In the genomic region with DNA sequence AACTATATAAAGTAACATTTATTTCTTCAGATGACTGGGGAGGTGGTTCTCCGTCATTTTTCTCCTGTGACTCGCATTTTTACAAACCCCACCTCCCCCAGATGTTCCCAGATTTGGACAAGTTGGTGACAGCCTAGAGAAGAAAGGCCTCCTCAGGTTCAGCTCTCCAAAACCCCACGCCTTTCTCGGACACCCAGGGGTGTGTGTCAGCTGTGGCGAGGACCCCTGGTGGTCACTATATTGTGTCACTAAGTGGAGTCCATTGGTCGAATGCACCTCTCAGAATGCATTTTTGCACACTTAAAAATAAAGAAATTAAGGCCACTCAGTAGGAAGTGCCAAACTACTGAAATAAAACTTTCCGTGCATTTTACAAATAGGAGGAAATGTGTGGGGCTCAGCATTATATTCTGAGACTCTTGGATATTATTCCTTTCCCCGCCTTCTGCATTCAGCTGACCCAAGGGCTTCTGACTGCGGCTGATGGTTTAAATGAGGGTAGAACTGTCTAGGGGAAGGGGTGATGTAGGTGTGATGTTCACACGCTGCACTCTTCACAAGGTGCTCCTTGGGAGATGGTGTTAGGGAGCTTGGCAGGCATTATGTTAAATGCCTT, we compare ENCODE assay signal across 8 cellular contexts. TPM values are rescaled to one million over a fixed set of nuclear protein-coding genes. Genes with fewer than 3 reads are reported as not detected.
A peak's percentile ranks its signal among the peaks of the same experiment; 100 is the strongest.
DNase-seq lines count a peak whose midpoint lies in the region; FAIRE-seq and TF ChIP-seq lines count a peak whose summit lies in the region.

No MANE protein-coding gene starts in this region.

- H4K20me1 ChIP-seq in H1 (replicated peaks in 1 of 2; ENCODE audit: control insufficient read depth in 1 of 2, insufficient read depth in 2 of 2, low read length in 2 of 2) = no peaks in the 10 kb centered on the region

- H2BK120ac ChIP-seq in H1 (replicated peaks; ENCODE audit: low read depth, low read length) = no peak overlapping the region

- no peak overlapping the region for H3K23ac ChIP-seq in H1 (ENCODE audit: insufficient read length)

- DNase-seq in DMS114 treated with DMSO at 0.1 percent for 48 hours (lab: John Stamatoyannopoulos, UW; ENCODE audit: unreplicated experiment) (peak; percentile 3), HFF-Myc (ENCODE audit: extremely low read depth, low read depth) (peak; percentile 22), UCSD-AML1 (lab: John Stamatoyannopoulos, UW; ENCODE audit: unreplicated experiment) (peak; percentile 19), H1 (ENCODE audit: low read depth in 1 of 2, low spot score in 2 of 2) (peak in 1 of 2 experiments; percentile 52), HTR-8/SVneo (ENCODE audit: insufficient read length, low spot score) (no peak), NCI-H2081 treated with DMSO at 0.1 percent for 48 hours (lab: John Stamatoyannopoulos, UW) (no peak), OCI-M2 (lab: John Stamatoyannopoulos, UW; ENCODE audit: unreplicated experiment) (no peak)

- POLR2A ChIA-PET in H1 (lab: Charles Lee; ENCODE audit: partially characterized antibody) = no interaction called here

- H4K8ac ChIP-seq in H1 (ENCODE audit: extremely low read depth, insufficient read depth, low read length) = no peak overlapping the region

- H4K5ac ChIP-seq in H1 (ENCODE audit: insufficient read length, low read depth, low read length) = no peak overlapping the region

- no peak for TF ChIP-seq EP300 in H1 (IDR thresholded peaks at IDR 0.05; ENCODE audit: borderline replicate concordance in 1 of 2, low read depth in 2 of 2, low read length in 2 of 2)

- no peak overlapping the region for H3K27ac ChIP-seq in H1 (ENCODE audit: low read depth, low read length)
- peak overlapping the region; percentile 25 for H3K27ac ChIP-seq in neutrophil

- no peak overlapping the region for H2BK20ac ChIP-seq in H1 (ENCODE audit: low read length)

- no peak overlapping the region for H3K4me3 ChIP-seq in HFF-Myc (replicated peaks; ENCODE audit: low read depth, low read length)
- no peak overlapping the region for H3K4me3 ChIP-seq in H1 (ENCODE audit: extremely low read depth in 1 of 4, insufficient read depth in 2 of 4, low read depth in 3 of 4, low read length in 4 of 4)
- no peak overlapping the region for H3K4me3 ChIP-seq in neutrophil (ENCODE audit: low read depth in 1 of 2, low read length in 1 of 2)

- H3K36me3 ChIP-seq in H1 (ENCODE audit: control insufficient read depth in 2 of 4, insufficient read depth in 4 of 4, low read length in 3 of 4) (peaks cover 4 to 24% (median 17%) of the 10 kb centered on the region in 4 experiments), neutrophil (peaks cover 49% of the 10 kb centered on the region)

- no peak overlapping the region for H2BK5ac ChIP-seq in H1 (ENCODE audit: low read depth, low read length)

- no peaks in the 10 kb centered on the region for H3K23me2 ChIP-seq in H1 (ENCODE audit: low read depth, low read length)

- CTCF ChIA-PET in H1 (lab: Charles Lee; ENCODE audit: partially characterized antibody) = interaction anchor here (0.9 to 6.3 kb wide), 25 partner anchors 8 to 537 kb away, joined by 3 to 91 read pairs (median 5); partner anchors contain the start of genes ACO1 and RIGI

- H3K9ac ChIP-seq in H1 (replicated peaks in 1 of 4; ENCODE audit: extremely low read depth in 1 of 4, low read depth in 3 of 4, low read length in 3 of 4) = no peak overlapping the region

- no peak overlapping the region for H3K56ac ChIP-seq in H1 (replicated peaks; ENCODE audit: insufficient read length, low read depth, low read length)

- H3K27me3 ChIP-seq in H1 (replicated peaks in 1 of 4; ENCODE audit: control insufficient read depth in 3 of 4, extremely low read depth in 1 of 4, insufficient read depth in 3 of 4, low read length in 3 of 4) (peaks cover 0 to 1% (median 0%) of the 10 kb centered on the region in 4 experiments; a peak in 1 of 7 replicates), neutrophil (no peaks in the 10 kb centered on the region)

- H3K4me2 ChIP-seq in H1 (ENCODE audit: insufficient read depth in 1 of 2, low read depth in 2 of 2, low read length in 2 of 2) = no peak overlapping the region

- no peak overlapping the region for H3K18ac ChIP-seq in H1 (ENCODE audit: extremely low read depth, low read length)

- TF ChIP-seq RAD21 in H1 (IDR thresholded peaks at IDR 0.05 in 1 of 2, conservative IDR thresholded peaks at IDR 0.05 in 1 of 2; ENCODE audit: low read depth in 2 of 2, low read length in 2 of 2) = peak; percentile 47 to 49

- H2BK12ac ChIP-seq in H1 (ENCODE audit: low read depth, low read length) = no peak overlapping the region

- H3K9me3 ChIP-seq in H1 (ENCODE audit: insufficient read depth in 2 of 2, low read depth in 1 of 2, low read length in 1 of 2) = no peaks in the 10 kb centered on the region
- no peaks in the 10 kb centered on the region for H3K9me3 ChIP-seq in neutrophil

- no peaks in the 10 kb centered on the region for H3K4me1 ChIP-seq in H1 (replicated peaks in 1 of 4; ENCODE audit: control insufficient read depth in 3 of 4, insufficient read depth in 4 of 4, low read length in 3 of 4)
- H3K4me1 ChIP-seq in neutrophil (ENCODE audit: control insufficient read depth in 1 of 2, insufficient read depth in 1 of 2, low read depth in 1 of 2, low read length in 1 of 2) = no peaks in the 10 kb centered on the region

- no peak overlapping the region for H4K91ac ChIP-seq in H1 (replicated peaks; ENCODE audit: insufficient read length, low read length)

- no peak overlapping the region for H2AFZ ChIP-seq in H1 (ENCODE audit: low read length)

- no peaks in the 10 kb centered on the region for H3K79me2 ChIP-seq in H1 (ENCODE audit: control insufficient read depth in 1 of 2, insufficient read depth in 2 of 2, low read length in 2 of 2)

- H3K14ac ChIP-seq in H1 (ENCODE audit: insufficient read length) = no peak overlapping the region

- WGBS in H1 (ENCODE audit: extremely low coverage in 1 of 2, insufficient coverage in 1 of 2, insufficient read length in 1 of 2, insufficient replicate concordance in 2 of 2, low coverage in 1 of 2, low lambda C conversion rate in 2 of 2, missing lambda C conversion rate in 1 of 2), 2 experiments = 87% methylated on average over 10 of the region's 10 CpGs; no CpG with 5 or more reads in 1 of the 2 experiments

- no peaks in the 10 kb centered on the region for H3K79me1 ChIP-seq in H1 (ENCODE audit: low read depth, low read length)

- FAIRE-seq in H1 (lab: Jason Lieb, UNC) (no peak), HTR-8/SVneo (lab: Jason Lieb, UNC) (no peak)

- H2AK5ac ChIP-seq in H1 (ENCODE audit: low read depth, low read length) = no peak overlapping the region

- no peak overlapping the region for H2BK15ac ChIP-seq in H1 (ENCODE audit: low read length)

- TF ChIP-seq POLR2A in H1 (IDR thresholded peaks at IDR 0.05; ENCODE audit: control extremely low read depth in 1 of 2, low read depth in 2 of 2, low read length in 2 of 2) = no peak

- peak; percentile 66 for TF ChIP-seq CTCF in HFF-Myc (IDR thresholded peaks at IDR 0.05; ENCODE audit: low read depth, low read length, missing control alignments)
- peak; percentile 39 to 62 (median 52) for TF ChIP-seq CTCF in H1 (IDR thresholded peaks at IDR 0.05; ENCODE audit: control extremely low read depth in 1 of 3, insufficient read depth in 1 of 3, low read depth in 1 of 3, low read length in 3 of 3)
- TF ChIP-seq CTCF in neutrophil (IDR thresholded peaks at IDR 0.05) = no peak

- H3K4ac ChIP-seq in H1 (replicated peaks; ENCODE audit: insufficient read length, low read depth, low read length) = no peak overlapping the region

TF ChIP-seq in H1, 55 proteins besides CTCF, POLR2A, EP300 and RAD21:
- TF ChIP-seq RNF2 (IDR thresholded peaks at IDR 0.05; ENCODE audit: borderline replicate concordance, low read depth, low read length, missing control alignments, poor library complexity, severe bottlenecking) = no peak
- TF ChIP-seq HDAC2 (IDR thresholded peaks at IDR 0.05; ENCODE audit: borderline replicate concordance in 1 of 2, low read depth in 2 of 2, low read length in 2 of 2) = no peak; a peak in 1 of 4 replicates
- TF ChIP-seq TAF1 (IDR thresholded peaks at IDR 0.05; ENCODE audit: low read depth, low read length) = no peak
- no peak for TF ChIP-seq YY1 (IDR thresholded peaks at IDR 0.05; ENCODE audit: low read depth, low read length)
- peak; percentile 55; the same call in 1 of the 2 replicates for TF ChIP-seq BACH1 (IDR thresholded peaks at IDR 0.05; ENCODE audit: low read length)

RNA-seq across cellular contexts. Expression of gene ACO1, which starts 47.6 kb away (rescaled TPM):
- 45.4 and 49.8 TPM in 2 replicates for total RNA-seq in H1 (2021; fragmentation: NEBNext Ultra II Directional; extraction: Animal tissue kit (Norgen Biotek cat#: 25700))
- polyA plus RNA-seq in H1 (2011; rRNA removed) = 29.3 and 39.3 TPM in 2 replicates
- polyA plus RNA-seq in H1 (2011; cell fraction: cytosol; rRNA removed) = 38.9 TPM
- polyA plus RNA-seq in H1 (2011; cell fraction: nucleus; rRNA removed) = 26.6 TPM
- 42.3 to 46.9 TPM (median 43.8 TPM) in 4 replicates for polyA plus RNA-seq in H1 (2012, experiment 1 of 2)
- 9.1 TPM for polyA plus RNA-seq in H1 (2012, experiment 2 of 2)
- 33.5 TPM for polyA plus RNA-seq in H1 (2013, experiment 1 of 2)
- 32.2 TPM for polyA plus RNA-seq in H1 (2013, experiment 2 of 2)
- polyA minus RNA-seq in H1 (2011; rRNA and poly(A)+ RNA removed) = 59.1 and 87.4 TPM in 2 replicates
- polyA minus RNA-seq in H1 (2011; cell fraction: cytosol; rRNA and poly(A)+ RNA removed) = 18.2 TPM
- polyA minus RNA-seq in H1 (2011; cell fraction: nucleus; rRNA and poly(A)+ RNA removed) = 21.0 TPM

Comparison
In these comparisons a context has a peak if more than half of its experiments do, and no peak if none do; other contexts are left out.
1. DNase-seq: peak in DMS114 treated with DMSO at 0.1 percent for 48 hours (single experiment), HFF-Myc (single experiment) and UCSD-AML1 (single experiment); none in HTR-8/SVneo (single experiment), NCI-H2081 treated with DMSO at 0.1 percent for 48 hours (single experiment) and OCI-M2 (single experiment).